ENCODE assay signal across 28 cellular contexts in genomic region chr15:97995192-97995591, GRCh38. TPM values are rescaled to one million over a fixed set of nuclear protein-coding genes. Genes with fewer than 3 reads are reported as not detected.
A peak's percentile ranks its signal among the peaks of the same experiment; 100 is the strongest.
DNase-seq lines count a peak whose midpoint lies in the region; ATAC-seq, FAIRE-seq and TF ChIP-seq lines count a peak whose summit lies in the region.
"Had no signal": no experiment of that assay in that cellular context is flagged by ENCODE, and none has a peak within 500 bp of the region (broad histone marks: within the 10 kb centered on the region; RNA-seq: fewer than 3 reads in every experiment).

No MANE protein-coding gene starts in this region.

- H3K4me3 Mint-ChIP-seq in Calu3 (ENCODE audit: low read depth, unreplicated experiment) = peak overlapping the region; percentile 21
- H3K4me3 Mint-ChIP-seq: activated CD8-positive, alpha-beta T cell treated with anti-CD3 and anti-CD28 coated beads for 36 hours; activated naive CD8-positive, alpha-beta T cell treated with anti-CD3 and anti-CD28 coated beads for 36 hours; mesothelial cell of epicardium; nephron had no signal

- no peaks in the 10 kb centered on the region for H3K9me3 Mint-ChIP-seq in Calu3 (ENCODE audit: low read depth, unreplicated experiment)
- H3K9me3 Mint-ChIP-seq: activated CD8-positive, alpha-beta T cell treated with anti-CD3 and anti-CD28 coated beads for 36 hours; activated naive CD8-positive, alpha-beta T cell treated with anti-CD3 and anti-CD28 coated beads for 36 hours; immature natural killer cell had no signal

- no TSS peak for BruUV-seq in Calu3 (replicated peaks; lab: Mats Ljungman, UMichigan)

- DNase-seq in Calu3 (peak; percentile 41), body of pancreas (no peak), foreskin keratinocyte (peak; percentile 51 to 82), GM12891 (ENCODE audit: insufficient read length, low spot score) (no peak), NCI-H1105 (lab: John Stamatoyannopoulos, UW) (no peak)
- DNase-seq: ACHN; activated CD4-positive, alpha-beta T cell treated with anti-CD3 and anti-CD28 coated beads for 1 hour; activated CD8-positive, alpha-beta T cell treated with anti-CD3 and anti-CD28 coated beads for 36 hours; activated effector memory CD4-positive, alpha-beta T cell treated with Interleukin-2 at 50 U/mL for 16 hours; activated naive CD8-positive, alpha-beta T cell treated with anti-CD3 and anti-CD28 coated beads for 36 hours; foreskin fibroblast; immature natural killer cell; left ventricle myocardium inferior; NCI-H1105 treated with DMSO at 0.1 percent for 48 hours; NK-92 treated with Interleukin-12 subunit alpha and Interleukin-12 subunit beta, amount 100 ng/mL, for 24 hours; Peyer's patch; stimulated activated CD8-positive, alpha-beta memory T cell treated with anti-CD3 and anti-CD28 coated beads, Interleukin-4, amount 100 ng/mL, for 48 hours; upper lobe of right lung had no signal

- H3K27me3 Mint-ChIP-seq in Calu3 (ENCODE audit: unreplicated experiment) = no peaks in the 10 kb centered on the region
- H3K27me3 Mint-ChIP-seq: activated CD8-positive, alpha-beta T cell treated with anti-CD3 and anti-CD28 coated beads for 36 hours; activated naive CD8-positive, alpha-beta T cell treated with anti-CD3 and anti-CD28 coated beads for 36 hours had no signal

- no peak overlapping the region for H3K9ac ChIP-seq in rectal smooth muscle tissue (ENCODE audit: low read length)
- H3K9ac ChIP-seq: BLaER1 treated with 17β-estradiol and CSF1 and Interleukin-3, amounts not matched to agents 10 nM and 100 nM; parathyroid adenoma had no signal

- intact Hi-C loops in Calu3 (cut with micrococcal nuclease; ENCODE audit: unreplicated experiment) = loop anchor here (2.0 to 5.0 kb wide), 3 partner anchors 34 to 90 kb away; partner anchors contain the start of gene ARRDC4
- intact Hi-C loops in body of pancreas (cut with DNase I) = no loop called here

- H3K36me3 Mint-ChIP-seq in Calu3 (ENCODE audit: insufficient read depth, unreplicated experiment) = no peaks in the 10 kb centered on the region
- H3K36me3 Mint-ChIP-seq: activated naive CD8-positive, alpha-beta T cell treated with anti-CD3 and anti-CD28 coated beads for 36 hours; immature natural killer cell; mesothelial cell of epicardium had no signal

- TF ChIP-seq POLR2A in body of pancreas (IDR thresholded peaks at IDR 0.05) (no peak), GM12891 (IDR thresholded peaks at IDR 0.05; ENCODE audit: low read depth, low read length) (no peak)

- no peaks in the 10 kb centered on the region for H3K27me3 ChIP-seq in body of pancreas
- H3K27me3 ChIP-seq in foreskin keratinocyte = no peaks in the 10 kb centered on the region
- H3K27me3 ChIP-seq in rectal smooth muscle tissue (ENCODE audit: control insufficient read depth, insufficient read depth, low read length) = no peaks in the 10 kb centered on the region
- H3K27me3 ChIP-seq: ascending aorta; BLaER1 treated with 17β-estradiol and CSF1 and Interleukin-3, amounts not matched to agents 10 nM and 100 nM; Peyer's patch; SJSA1; upper lobe of right lung had no signal

- 19 to 24% methylated on average over 3 of the region's 3 CpGs for WGBS in body of pancreas, 2 donors

- H3K27ac ChIP-seq in body of pancreas (peak overlapping the region in 3 of 4 donors; percentile 38 to 61 (median 61)), foreskin keratinocyte (peak overlapping the region; percentile 98), rectal smooth muscle tissue (ENCODE audit: low read depth, low read length) (peak overlapping the region; percentile 42)
- H3K27ac ChIP-seq: ascending aorta, HL-60, left ventricle myocardium inferior, parathyroid adenoma, SJSA1, upper lobe of right lung had no signal

- no peaks in the 10 kb centered on the region for H3K9me3 ChIP-seq in body of pancreas
- H3K9me3 ChIP-seq: ascending aorta; BLaER1 treated with 17β-estradiol and CSF1 and Interleukin-3, amounts not matched to agents 10 nM and 100 nM; left ventricle myocardium inferior; Peyer's patch; upper lobe of right lung had no signal

- peak overlapping the region; percentile 60 for H3K27ac Mint-ChIP-seq in Calu3 (ENCODE audit: unreplicated experiment)
- H3K27ac Mint-ChIP-seq: activated CD8-positive, alpha-beta T cell treated with anti-CD3 and anti-CD28 coated beads for 36 hours; activated naive CD8-positive, alpha-beta T cell treated with anti-CD3 and anti-CD28 coated beads for 36 hours; immature natural killer cell; mesothelial cell of epicardium; nephron had no signal

- CTCF ChIA-PET in Calu3 (lab: Charles Lee) = interaction anchor here (1.5 to 1.9 kb wide), 3 partner anchors 18 to 182 kb away, joined by 3 to 7 read pairs (median 7); no protein-coding TSS in a partner anchor

- H3K4me3 ChIP-seq in body of pancreas (no peak overlapping the region), rectal smooth muscle tissue (ENCODE audit: low read length) (no peak overlapping the region)
- H3K4me3 ChIP-seq: ascending aorta; BLaER1 treated with 17β-estradiol and CSF1 and Interleukin-3, amounts not matched to agents 10 nM and 100 nM; left ventricle myocardium inferior; Peyer's patch; SJSA1; upper lobe of right lung had no signal

- FAIRE-seq in GM12891 (lab: Jason Lieb, UNC) = no peak

- H3K4me1 Mint-ChIP-seq in Calu3 (ENCODE audit: low read depth, unreplicated experiment) = peaks cover 20% of the 10 kb centered on the region
- H3K4me1 Mint-ChIP-seq: mesothelial cell of epicardium had no signal

- peaks cover 38% of the 10 kb centered on the region for H3K4me1 ChIP-seq in body of pancreas
- peaks cover 51% of the 10 kb centered on the region for H3K4me1 ChIP-seq in foreskin keratinocyte
- H3K4me1 ChIP-seq in rectal smooth muscle tissue (ENCODE audit: control insufficient read depth, insufficient read depth, low read length) = peaks cover 12% of the 10 kb centered on the region
- H3K4me1 ChIP-seq: ascending aorta, parathyroid adenoma had no signal

- TF ChIP-seq CTCF in Calu3 (IDR thresholded peaks at IDR 0.05; ENCODE audit: unreplicated experiment) = no peak
- no peak for TF ChIP-seq CTCF in body of pancreas (IDR thresholded peaks at IDR 0.05)
- no peak for TF ChIP-seq CTCF in foreskin keratinocyte (conservative IDR thresholded peaks at IDR 0.05)

- ATAC-seq in body of pancreas (peak; percentile 54), foreskin keratinocyte (peak; percentile 38), GM19467 (IDR thresholded peaks at IDR 0.05; ENCODE audit: unreplicated experiment) (no peak), GM19395 (IDR thresholded peaks at IDR 0.05; ENCODE audit: unreplicated experiment) (no peak)
- ATAC-seq: activated CD8-positive, alpha-beta T cell treated with anti-CD3 and anti-CD28 coated beads for 36 hours had no signal

- H3K36me3 ChIP-seq in body of pancreas (replicated peaks in 1 of 2; ENCODE audit: insufficient read depth in 1 of 2, low read depth in 2 of 2) = no peaks in the 10 kb centered on the region
- H3K36me3 ChIP-seq in rectal smooth muscle tissue (ENCODE audit: control insufficient read depth, insufficient read depth, low read length) = no peaks in the 10 kb centered on the region
- H3K36me3 ChIP-seq: ascending aorta; BLaER1 treated with 17β-estradiol and CSF1 and Interleukin-3, amounts not matched to agents 10 nM and 100 nM; left ventricle myocardium inferior; Peyer's patch; SJSA1; upper lobe of right lung had no signal

TF ChIP-seq in GM12891, 5 proteins besides CTCF, POLR2A, EP300 and RAD21:
- TF ChIP-seq PAX5 (IDR thresholded peaks at IDR 0.05; ENCODE audit: insufficient read depth, low read length, severe bottlenecking) (no peak), POU2F2 (IDR thresholded peaks at IDR 0.05; ENCODE audit: low read depth, low read length) (no peak), POLR2AphosphoS5 (IDR thresholded peaks at IDR 0.05; ENCODE audit: low read depth, low read length) (no peak), TAF1 (IDR thresholded peaks at IDR 0.05; ENCODE audit: low read depth, low read length) (no peak), SPI1 (IDR thresholded peaks at IDR 0.05; ENCODE audit: low read depth, low read length) (no peak)

RNA-seq across cellular contexts. Expression of gene ARRDC4, which starts 34.7 kb away (rescaled TPM):
- total RNA-seq in Calu3 (2022) (3.0 and 3.2 TPM in 2 replicates), body of pancreas (10 to 100 TPM; 29.6 to 31.0 TPM), foreskin keratinocyte (9.0 and 14.0 TPM in 2 replicates)
- polyA plus RNA-seq in foreskin keratinocyte = 3.8 and 4.9 TPM in 2 replicates
- 0.60 TPM for polyA plus RNA-seq in GM12891 (2012; ENCODE audit: low read depth, missing spikeins)

Comparison
In these comparisons a context has a peak if more than half of its experiments do, and no peak if none do; other contexts are left out.
1. DNase-seq: peak in Calu3 (single experiment) and foreskin keratinocyte (2 of 2); none in body of pancreas (0 of 4), GM12891 (single experiment) and NCI-H1105 (single experiment).
2. ATAC-seq: peak in body of pancreas (single experiment) and foreskin keratinocyte (single experiment); none in GM19467 (single experiment) and GM19395 (single experiment).
3. H3K27ac ChIP-seq: peak in every context shown above with its lines; median percentile 98 in foreskin keratinocyte; 61 in body of pancreas; 42 in rectal smooth muscle tissue.